2 cellular contexts compared by ENCODE assay signal in genomic region chr12:108589028-108589839, GRCh38.
TF ChIP-seq lines count a peak whose summit lies in the region.

No MANE protein-coding gene starts in this region.

TF ChIP-seq in IMR-90, 13 proteins besides CTCF, POLR2A, EP300 and RAD21:
- no peak for TF ChIP-seq ELK1 (IDR thresholded peaks at IDR 0.05; ENCODE audit: borderline replicate concordance, low read depth, low read length)
- TF ChIP-seq USF2 (IDR thresholded peaks at IDR 0.05; ENCODE audit: low read depth, low read length): no peak
- TF ChIP-seq MAFK (IDR thresholded peaks at IDR 0.05; ENCODE audit: low read depth, low read length): no peak
- TF ChIP-seq MAZ (IDR thresholded peaks at IDR 0.05; ENCODE audit: borderline replicate concordance, low read depth, low read length): no peak
- no peak for TF ChIP-seq MXI1 (IDR thresholded peaks at IDR 0.05; ENCODE audit: borderline replicate concordance, low read depth, low read length)
- TF ChIP-seq RFX5 (IDR thresholded peaks at IDR 0.05; ENCODE audit: low read depth, low read length): no peak
- no peak for TF ChIP-seq BHLHE40 (IDR thresholded peaks at IDR 0.05; ENCODE audit: low read depth, low read length)
- no peak for TF ChIP-seq FOS (IDR thresholded peaks at IDR 0.05; ENCODE audit: low read depth, low read length)
- TF ChIP-seq CHD1 (IDR thresholded peaks at IDR 0.05; ENCODE audit: low read depth, low read length): no peak
- no peak for TF ChIP-seq SMC3 (IDR thresholded peaks at IDR 0.05; ENCODE audit: low read depth, low read length)
- no peak for TF ChIP-seq RCOR1 (IDR thresholded peaks at IDR 0.05; ENCODE audit: insufficient replicate concordance, low read length)
- TF ChIP-seq CEBPB (IDR thresholded peaks at IDR 0.05; ENCODE audit: low read depth, low read length): no peak

TF ChIP-seq in SK-N-SH, 30 proteins besides CTCF, POLR2A, EP300 and RAD21:
- TF ChIP-seq SMC3 (IDR thresholded peaks at IDR 0.05; ENCODE audit: low read depth, low read length) (no peak), TCF12 (IDR thresholded peaks at IDR 0.05) (peak; percentile 50), NFIC (IDR thresholded peaks at IDR 0.05; ENCODE audit: borderline replicate concordance) (no peak), TAF1 (IDR thresholded peaks at IDR 0.05; ENCODE audit: borderline replicate concordance, low read depth, low read length) (no peak), FOXJ3 (CRISPR knock-in tag; IDR thresholded peaks at IDR 0.05) (no peak), RXRA (IDR thresholded peaks at IDR 0.05; ENCODE audit: borderline replicate concordance, low read depth) (no peak), MAX (IDR thresholded peaks at IDR 0.05; ENCODE audit: low read depth) (no peak), EZH2phosphoT487 (IDR thresholded peaks at IDR 0.05; ENCODE audit: borderline replicate concordance, low read depth) (no peak)
